1 cellular context compared by ENCODE assay signal in genomic region chr2:23360571-23361125, GRCh38.
A peak's percentile ranks its signal among the peaks of the same experiment; 100 is the strongest.
TF ChIP-seq lines count a peak whose summit lies in the region.

No MANE protein-coding gene starts in this region.

TF ChIP-seq in HepG2, 621 proteins besides CTCF, POLR2A, EP300 and RAD21 (continued from another document and continues in another):
- TF ChIP-seq HMGXB4 (CRISPR knock-in tag; IDR thresholded peaks at IDR 0.05; ENCODE audit: borderline replicate concordance in 1 of 2, low read depth in 1 of 2) (no peak), SMAD3 (CRISPR knock-in tag; IDR thresholded peaks at IDR 0.05) (peak; percentile 36; the same call in 1 of the 2 replicates), ATM (IDR thresholded peaks at IDR 0.05; ENCODE audit: borderline replicate concordance) (no peak), ZNF407 (CRISPR knock-in tag; IDR thresholded peaks at IDR 0.05; ENCODE audit: not compliant biosample characterization) (no peak), ZNF777 (CRISPR knock-in tag; IDR thresholded peaks at IDR 0.05) (no peak), ZNF720 (CRISPR knock-in tag; IDR thresholded peaks at IDR 0.05) (no peak), MAFK (conservative IDR thresholded peaks at IDR 0.05 in 1 of 2, IDR thresholded peaks at IDR 0.05 in 1 of 2; ENCODE audit: low read length in 2 of 2) (no peak), ZNF589 (CRISPR knock-in tag; conservative IDR thresholded peaks at IDR 0.05) (no peak), SRY (CRISPR knock-in tag; IDR thresholded peaks at IDR 0.05) (no peak), ATF2 (CRISPR knock-in tag; IDR thresholded peaks at IDR 0.05) (0 out of 2 replicates have a peak, but pooled peaks have one; percentile 28), SNRNP70 (IDR thresholded peaks at IDR 0.05; ENCODE audit: low read depth, low read length) (no peak), ZNF879 (CRISPR knock-in tag; IDR thresholded peaks at IDR 0.05) (no peak), NBN (conservative IDR thresholded peaks at IDR 0.05) (no peak), HOXA3 (CRISPR knock-in tag; IDR thresholded peaks at IDR 0.05) (peak; percentile 59), ZFY (CRISPR knock-in tag; IDR thresholded peaks at IDR 0.05) (peak; percentile 58), ZNF512 (CRISPR knock-in tag; IDR thresholded peaks at IDR 0.05) (no peak), MZF1 (CRISPR knock-in tag; IDR thresholded peaks at IDR 0.05; ENCODE audit: borderline replicate concordance) (no peak), ZNF382 (CRISPR knock-in tag; IDR thresholded peaks at IDR 0.05; ENCODE audit: borderline replicate concordance) (no peak), MTA3 (CRISPR knock-in tag; IDR thresholded peaks at IDR 0.05) (no peak), ZC3H4 (CRISPR knock-in tag; IDR thresholded peaks at IDR 0.05; ENCODE audit: borderline replicate concordance) (no peak), SMAD9 (CRISPR knock-in tag; IDR thresholded peaks at IDR 0.05) (no peak), FOXO4 (CRISPR knock-in tag; conservative IDR thresholded peaks at IDR 0.05) (no peak), NFE2 (CRISPR knock-in tag; IDR thresholded peaks at IDR 0.05) (no peak), MED1 (CRISPR knock-in tag; IDR thresholded peaks at IDR 0.05) (peak; percentile 48; the same call in 1 of the 2 replicates), SNAI1 (CRISPR knock-in tag; IDR thresholded peaks at IDR 0.05; ENCODE audit: borderline replicate concordance) (no peak), POLR2G (IDR thresholded peaks at IDR 0.05; ENCODE audit: low read depth, low read length) (no peak), ZNF619 (CRISPR knock-in tag; IDR thresholded peaks at IDR 0.05) (no peak), ZNF503 (CRISPR knock-in tag; IDR thresholded peaks at IDR 0.05) (no peak), ZNF577 (CRISPR knock-in tag; IDR thresholded peaks at IDR 0.05; ENCODE audit: borderline replicate concordance, low read depth) (no peak), YY1 (IDR thresholded peaks at IDR 0.05; ENCODE audit: insufficient read depth, insufficient replicate concordance, low read depth, low read length) (no peak), ETS1 (CRISPR knock-in tag; IDR thresholded peaks at IDR 0.05) (no peak), CBFB (CRISPR knock-in tag; IDR thresholded peaks at IDR 0.05) (no peak), TFAP4 (IDR thresholded peaks at IDR 0.05; ENCODE audit: borderline replicate concordance, low read depth) (no peak), NR2F1 (CRISPR knock-in tag; IDR thresholded peaks at IDR 0.05) (no peak), MTF2 (CRISPR knock-in tag; IDR thresholded peaks at IDR 0.05; ENCODE audit: borderline replicate concordance) (no peak), NFYC (CRISPR knock-in tag; IDR thresholded peaks at IDR 0.05) (no peak), DMAP1 (CRISPR knock-in tag; IDR thresholded peaks at IDR 0.05) (peak; percentile 26; the same call in 1 of the 2 replicates), CERS6 (CRISPR knock-in tag; IDR thresholded peaks at IDR 0.05) (no peak), ARHGAP35 (CRISPR knock-in tag; IDR thresholded peaks at IDR 0.05; ENCODE audit: borderline replicate concordance) (no peak), TGIF2 (CRISPR knock-in tag; IDR thresholded peaks at IDR 0.05) (no peak), ZKSCAN5 (CRISPR knock-in tag; IDR thresholded peaks at IDR 0.05) (no peak), BRF2 (CRISPR knock-in tag; IDR thresholded peaks at IDR 0.05) (no peak), KLF9 (CRISPR knock-in tag; IDR thresholded peaks at IDR 0.05; ENCODE audit: low read depth) (no peak), ZFP62 (CRISPR knock-in tag; IDR thresholded peaks at IDR 0.05) (no peak)
